In genomic region chrX:140766024-140766611, GRCh38 we compare ENCODE assay signal across 8 cellular contexts. TPM values are rescaled to one million over a fixed set of nuclear protein-coding genes. Genes with fewer than 3 reads are reported as not detected.
A peak's percentile ranks its signal among the peaks of the same experiment; 100 is the strongest.
DNase-seq lines count a peak whose midpoint lies in the region; ATAC-seq, FAIRE-seq and TF ChIP-seq lines count a peak whose summit lies in the region.

No MANE protein-coding gene starts in this region.

- DNase-seq in EH (ENCODE audit: low read depth) (peak; percentile 58), HCT116 (ENCODE audit: low read depth, low spot score) (no peak), Peyer's patch (peak in 2 of 3 donors; percentile 23 to 70), GM12878 (ENCODE audit: low read depth, low spot score) (no peak), iPS-NIHi11 (ENCODE audit: low spot score) (peak; percentile 23), cortex of kidney (lab: John Stamatoyannopoulos, UW) (no peak)
- DNase-seq in stimulated activated CD4-positive, alpha-beta T cell treated with anti-CD3 and anti-CD28 coated beads, Interleukin-1b, Interleukin-23, amount 100 ng/mL, for 4 hours (ENCODE audit: low read depth in 2 of 2), result peak; percentile 1 to 25

- H3K9ac ChIP-seq in HCT116 (ENCODE audit: low read length) (no peak overlapping the region), GM12878 (ENCODE audit: control insufficient read depth, insufficient read depth, low read length) (no peak overlapping the region)

- H3K9me3 ChIP-seq in HCT116 (ENCODE audit: control insufficient read depth in 1 of 2, insufficient read depth in 1 of 2, low read depth in 1 of 2, low read length in 2 of 2) (no peaks in the 10 kb centered on the region), Peyer's patch (no peaks in the 10 kb centered on the region), GM12878 (replicated peaks; ENCODE audit: control insufficient read depth, insufficient read depth, low read length) (no peaks in the 10 kb centered on the region)

- no peaks in the 10 kb centered on the region for H3K79me2 ChIP-seq in HCT116 (ENCODE audit: insufficient read depth, low read length)
- no peaks in the 10 kb centered on the region for H3K79me2 ChIP-seq in GM12878 (ENCODE audit: control insufficient read depth, insufficient read depth, low read length)

- FAIRE-seq in GM12878 (lab: Jason Lieb, UNC), result peak; percentile 84

- in situ Hi-C loops in GM12878 (cut with MboI), result no loop called here

- RAD21 ChIA-PET in HCT116 (lab: Charles Lee; ENCODE audit: low non-redundant PET in 1 of 2, low total read pairs in 2 of 2, uncharacterized antibody in 2 of 2, unreplicated experiment in 2 of 2) (no interaction called here), GM12878 (lab: Charles Lee; ENCODE audit: unreplicated experiment) (interaction anchor here (2.4 kb wide), 1 partner anchor 513 kb away, joined by 8 read pairs; no protein-coding TSS in a partner anchor)

- H2AFZ ChIP-seq in HCT116 (ENCODE audit: low read depth, low read length, poor library complexity, severe bottlenecking) (no peak overlapping the region), GM12878 (ENCODE audit: control insufficient read depth, low read depth, low read length) (no peak overlapping the region)

- no peak for ATAC-seq in HCT116
- ATAC-seq in GM12878, result peak; percentile 63
- ATAC-seq in HG02678 (IDR thresholded peaks at IDR 0.05; ENCODE audit: unreplicated experiment), result no peak

- no peaks in the 10 kb centered on the region for H3K36me3 ChIP-seq in HCT116 (ENCODE audit: control insufficient read depth in 1 of 2, insufficient read depth in 2 of 2, low read length in 2 of 2)
- no peaks in the 10 kb centered on the region for H3K36me3 ChIP-seq in Peyer's patch
- H3K36me3 ChIP-seq in GM12878 (ENCODE audit: control insufficient read depth in 2 of 2, insufficient read depth in 2 of 2, low read length in 1 of 2), result no peaks in the 10 kb centered on the region

- TF ChIP-seq CTCF in HCT116 (IDR thresholded peaks at IDR 0.05 in 2 of 3, conservative IDR thresholded peaks at IDR 0.05 in 1 of 3; ENCODE audit: borderline replicate concordance in 1 of 3, insufficient read depth in 1 of 3, low read depth in 2 of 3, low read length in 2 of 3) (peak in 2 of 3 experiments; percentile 49 to 50; a peak in 4 of 6 replicates), Peyer's patch (IDR thresholded peaks at IDR 0.05) (peak in 4 of 6 experiments; percentile 39 to 58 (median 50)), GM12878 (IDR thresholded peaks at IDR 0.05 in 2 of 3, conservative IDR thresholded peaks at IDR 0.05 in 1 of 3; ENCODE audit: control insufficient read depth in 2 of 3, extremely low read depth in 1 of 3, insufficient read depth in 1 of 3, low read depth in 3 of 3, low read length in 3 of 3) (peak; percentile 77 to 86 (median 84))

- H3K9me2 ChIP-seq in HCT116 (ENCODE audit: insufficient read depth), result no peaks in the 10 kb centered on the region

- H3K4me3 ChIP-seq in HCT116 (replicated peaks in 1 of 2; ENCODE audit: low read depth in 1 of 2, low read length in 2 of 2) (no peak overlapping the region), Peyer's patch (no peak overlapping the region), GM12878 (no peak overlapping the region)

- H3K4me1 ChIP-seq in HCT116 (ENCODE audit: control insufficient read depth in 1 of 2, insufficient read depth in 2 of 2, low read length in 2 of 2), result no peaks in the 10 kb centered on the region
- H3K4me1 ChIP-seq in Peyer's patch, result no peaks in the 10 kb centered on the region
- H3K4me1 ChIP-seq in GM12878 (ENCODE audit: control insufficient read depth, insufficient read depth, low read length), result no peaks in the 10 kb centered on the region

- POLR2A ChIA-PET in HCT116 (lab: Charles Lee), result no interaction called here
- POLR2A ChIA-PET in GM12878 (lab: Charles Lee), result no interaction called here

- WGBS in GM12878 (ENCODE audit: insufficient coverage, insufficient replicate concordance, low lambda C conversion rate, missing lambda C conversion rate), result 0% methylated on average over 8 of the region's 8 CpGs

- intact Hi-C loops in HCT116 (cut with micrococcal nuclease) (no loop called here), GM12878 (cut with micrococcal nuclease; ENCODE audit: unreplicated experiment) (loop anchor here (2.0 kb wide), 1 partner anchor 513 kb away; no protein-coding TSS in a partner anchor)

- H3K4me2 ChIP-seq in HCT116 (ENCODE audit: low read length) (no peak overlapping the region), GM12878 (ENCODE audit: control insufficient read depth, insufficient read depth) (no peak overlapping the region)

- CTCF ChIA-PET in HCT116 (lab: Charles Lee), result no interaction called here
- CTCF ChIA-PET in GM12878 (lab: Yijun Ruan, JAX), result interaction anchor here (0.9 to 4.4 kb wide), 15 partner anchors 10 to 515 kb away, joined by 3 to 45 read pairs (median 5); no protein-coding TSS in a partner anchor

- BruUV-seq in HCT116 (replicated peaks; lab: Mats Ljungman, UMichigan), result no TSS peak
- BruUV-seq in GM12878 (replicated peaks; lab: Mats Ljungman, UMichigan), result no TSS peak

- TF ChIP-seq EP300 in GM12878 (IDR thresholded peaks at IDR 0.05; ENCODE audit: borderline replicate concordance in 1 of 2, control insufficient read depth in 1 of 2, low read depth in 2 of 2, low read length in 2 of 2), result no peak

- H3K27me3 ChIP-seq in HCT116 (ENCODE audit: insufficient read depth, low read length) (no peaks in the 10 kb centered on the region), Peyer's patch (no peaks in the 10 kb centered on the region), GM12878 (replicated peaks in 1 of 2; ENCODE audit: control insufficient read depth in 2 of 2, insufficient read depth in 2 of 2, low read length in 1 of 2) (no peaks in the 10 kb centered on the region)

- TF ChIP-seq POLR2A in HCT116 (IDR thresholded peaks at IDR 0.05; ENCODE audit: borderline replicate concordance, extremely low read depth, insufficient read depth, insufficient read length) (no peak), Peyer's patch (IDR thresholded peaks at IDR 0.05) (no peak), GM12878 (IDR thresholded peaks at IDR 0.05; ENCODE audit: low read depth, low read length) (no peak)

- TF ChIP-seq RAD21 in HCT116 (IDR thresholded peaks at IDR 0.05; ENCODE audit: low read depth) (peak; percentile 31; the same call in 1 of the 2 replicates), GM12878 (IDR thresholded peaks at IDR 0.05; ENCODE audit: insufficient read depth, low read depth, low read length) (peak; percentile 72)

- SMC1A ChIA-PET in GM12878 (lab: Charles Lee; ENCODE audit: uncharacterized antibody, unreplicated experiment), result interaction anchor here (0.8 to 3.2 kb wide), 8 partner anchors 10 to 1841 kb away, joined by 3 to 13 read pairs (median 4); no protein-coding TSS in a partner anchor

- H3K27ac ChIP-seq in HCT116 (ENCODE audit: low read depth, low read length), result no peak overlapping the region
- no peak overlapping the region for H3K27ac ChIP-seq in Peyer's patch
- H3K27ac ChIP-seq in GM12878 (ENCODE audit: control insufficient read depth, insufficient read depth), result no peak overlapping the region

- H4K20me1 ChIP-seq in HCT116 (ENCODE audit: insufficient read depth), result no peaks in the 10 kb centered on the region
- no peaks in the 10 kb centered on the region for H4K20me1 ChIP-seq in GM12878 (ENCODE audit: control insufficient read depth, insufficient read depth)

TF ChIP-seq in HCT116, 20 proteins besides CTCF, POLR2A, EP300 and RAD21 (continues in another document):
- TF ChIP-seq EGR1 (IDR thresholded peaks at IDR 0.05; ENCODE audit: low read depth) (no peak), POLR2AphosphoS5 (IDR thresholded peaks at IDR 0.05; ENCODE audit: low read depth, low read length) (no peak), TCF7L2 (IDR thresholded peaks at IDR 0.05; ENCODE audit: borderline replicate concordance, extremely low read depth, insufficient read depth, insufficient read length) (no peak), YY1 (IDR thresholded peaks at IDR 0.05; ENCODE audit: extremely low read depth, insufficient replicate concordance, low read depth, low read length) (no peak), EZH2phosphoT487 (IDR thresholded peaks at IDR 0.05; ENCODE audit: borderline replicate concordance) (no peak), FOSL1 (IDR thresholded peaks at IDR 0.05; ENCODE audit: low read depth) (no peak)

TF ChIP-seq in GM12878, 131 proteins besides CTCF, POLR2A, EP300 and RAD21:
- TF ChIP-seq CHD2 (IDR thresholded peaks at IDR 0.05; ENCODE audit: borderline replicate concordance, low read depth, low read length) (no peak), SMC3 (IDR thresholded peaks at IDR 0.05; ENCODE audit: borderline replicate concordance, low read length) (peak; percentile 49; the same call in 1 of the 2 replicates)

RNA-seq across cellular contexts. Expression of gene LINC00632, which starts 56.6 kb away (rescaled TPM):
- total RNA-seq in HCT116 (2021; ENCODE audit: unreplicated experiment), result 0.15 TPM
- not detected in 2 replicates for polyA plus RNA-seq in HCT116 (2012)
- 10 to 100 TPM; 10.3 to 64.4 (median 17.5) TPM for total RNA-seq in Peyer's patch
- 0.10 TPM in 1 of 2 replicates, not detected in the other for total RNA-seq in GM12878 (2013; cell fraction: nucleolus; rRNA removed)
- not detected in 2 replicates for total RNA-seq in GM12878 (2014; rRNA removed)
- not detected in 2 replicates for total RNA-seq in GM12878 (2014; rRNA removed; fragmentation: Illumina TruSeq; extraction: Trizol)
- 0.24 and 0.26 TPM in 2 replicates for total RNA-seq in GM12878 (2021)
- polyA plus RNA-seq in GM12878 (2011; ENCODE audit: low read depth), result not detected
- 0.50 and 0.55 TPM in 2 replicates for polyA plus RNA-seq in GM12878 (2011; rRNA removed)
- 0.31 and 0.40 TPM in 2 replicates for polyA plus RNA-seq in GM12878 (2011; cell fraction: cytosol; rRNA removed)
- polyA plus RNA-seq in GM12878 (2011; cell fraction: nucleus; rRNA removed), result 0.31 and 0.63 TPM in 2 replicates
- not detected in 2 replicates for polyA plus RNA-seq in GM12878 (2012)
- polyA plus RNA-seq in GM12878 (2014; fragmentation: Illumina TruSeq; extraction: Trizol), result not detected in 2 replicates
- polyA plus RNA-seq in GM12878 (2014; fragmentation: Nextera tagmentation; extraction: Ambion mirVana), result not detected
- polyA plus RNA-seq in GM12878 (2014; rRNA removed), result not detected in 2 replicates
- not detected for polyA plus RNA-seq in GM12878 (2016; fragmentation: Nextera tagmentation; extraction: Ambion mirVana)
- polyA minus RNA-seq in GM12878 (2011; rRNA and poly(A)+ RNA removed), result 0.07 and 0.21 TPM in 2 replicates
- polyA minus RNA-seq in GM12878 (2011; cell fraction: cytosol; rRNA and poly(A)+ RNA removed), result not detected in 2 replicates
- polyA minus RNA-seq in GM12878 (2011; cell fraction: nucleus; rRNA and poly(A)+ RNA removed), result 0.12 and 0.38 TPM in 2 replicates

Comparison
In these comparisons a context has a peak if more than half of its experiments do, and no peak if none do; other contexts are left out.
1. DNase-seq: peak in EH (single experiment), Peyer's patch (2 of 3), iPS-NIHi11 (single experiment) and stimulated activated CD4-positive, alpha-beta T cell treated with anti-CD3 and anti-CD28 coated beads, Interleukin-1b, Interleukin-23, amount 100 ng/mL, for 4 hours (2 of 2); none in HCT116 (single experiment), GM12878 (single experiment) and cortex of kidney (single experiment).
2. Peak in every context shown above with its lines, with median percentiles within 50 percentile points of each other: CTCF ChIP-seq.